1 cellular context compared by ENCODE assay signal in the genomic region with DNA sequence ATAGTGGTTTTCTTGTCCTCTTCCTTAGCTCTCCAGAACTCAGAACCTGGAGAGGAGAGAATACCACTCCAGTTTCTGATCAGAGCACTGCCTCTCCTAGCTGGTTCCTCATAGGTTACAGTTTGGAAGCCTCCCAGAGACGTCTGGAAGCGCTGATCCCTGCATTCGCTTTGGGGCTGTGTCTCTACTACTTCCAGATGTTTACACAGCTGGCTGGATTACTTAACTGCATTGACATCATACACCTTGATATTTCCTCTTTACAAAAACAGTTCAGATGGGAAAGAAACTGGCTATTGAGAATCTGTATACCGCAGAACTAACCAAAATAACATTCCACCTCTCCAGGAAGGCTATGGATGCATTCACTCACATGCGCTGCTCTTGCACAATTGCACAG.
TF ChIP-seq lines count a peak whose summit lies in the region.

No MANE protein-coding gene starts in this region.

TF ChIP-seq in IMR-90, 13 proteins besides CTCF, POLR2A, EP300 and RAD21 (continued from another document):
- TF ChIP-seq, protein P1, sequence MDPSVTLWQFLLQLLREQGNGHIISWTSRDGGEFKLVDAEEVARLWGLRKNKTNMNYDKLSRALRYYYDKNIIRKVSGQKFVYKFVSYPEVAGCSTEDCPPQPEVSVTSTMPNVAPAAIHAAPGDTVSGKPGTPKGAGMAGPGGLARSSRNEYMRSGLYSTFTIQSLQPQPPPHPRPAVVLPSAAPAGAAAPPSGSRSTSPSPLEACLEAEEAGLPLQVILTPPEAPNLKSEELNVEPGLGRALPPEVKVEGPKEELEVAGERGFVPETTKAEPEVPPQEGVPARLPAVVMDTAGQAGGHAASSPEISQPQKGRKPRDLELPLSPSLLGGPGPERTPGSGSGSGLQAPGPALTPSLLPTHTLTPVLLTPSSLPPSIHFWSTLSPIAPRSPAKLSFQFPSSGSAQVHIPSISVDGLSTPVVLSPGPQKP (IDR thresholded peaks at IDR 0.05; ENCODE audit: borderline replicate concordance, low read depth, low read length), result no peak
- TF ChIP-seq RFX5 (IDR thresholded peaks at IDR 0.05; ENCODE audit: low read depth, low read length), result no peak
